ENCODE assay signal across 12 cellular contexts in the genomic region with DNA sequence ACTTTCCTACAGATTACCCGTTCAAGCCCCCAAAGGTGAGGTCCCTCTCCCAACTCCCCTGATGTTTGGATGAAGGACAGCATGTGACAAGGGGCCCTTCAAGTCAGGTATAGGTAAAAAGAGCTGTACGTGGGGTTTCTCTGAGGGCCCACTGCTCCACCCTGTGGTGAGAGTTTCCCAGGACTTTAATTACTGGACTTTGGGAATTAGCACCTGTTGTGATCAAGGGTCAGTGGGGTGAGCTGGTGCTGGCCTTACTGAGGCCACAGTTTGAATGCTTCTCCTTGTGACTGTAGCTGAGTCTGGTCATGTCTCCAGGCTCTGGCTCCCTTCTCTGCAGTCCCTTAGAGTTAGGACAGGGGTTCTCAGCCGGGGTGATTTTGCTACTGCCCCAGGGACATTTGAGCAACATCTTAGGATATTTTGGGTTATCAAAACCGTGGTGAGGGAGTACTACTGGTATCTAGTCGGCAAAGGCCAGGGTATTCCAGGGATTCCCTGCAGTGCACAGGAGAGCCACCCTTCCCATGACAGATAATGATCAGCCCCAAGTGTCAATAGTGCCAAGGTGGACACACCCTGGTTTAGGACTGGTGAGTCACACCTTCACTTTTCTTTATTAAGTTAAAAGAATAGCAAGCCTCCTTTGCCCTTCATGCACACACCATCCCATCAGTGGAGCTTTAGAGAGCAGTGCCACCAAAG. TPM values are rescaled to one million over a fixed set of nuclear protein-coding genes. Genes with fewer than 3 reads are reported as not detected.
DNase-seq lines count a peak whose midpoint lies in the region; ATAC-seq, FAIRE-seq and TF ChIP-seq lines count a peak whose summit lies in the region.
"Had no signal": no experiment of that assay in that cellular context is flagged by ENCODE, and none has a peak within 500 bp of the region (broad histone marks: within the 10 kb centered on the region; RNA-seq: fewer than 3 reads in every experiment).

No MANE protein-coding gene starts in this region.

- WGBS in SK-N-SH (ENCODE audit: low lambda C conversion rate), result 73% methylated on average over 5 of the region's 5 CpGs
- WGBS in hepatocyte (ENCODE audit: low lambda C conversion rate, missing lambda C conversion rate), result 63% methylated on average over 5 of the region's 5 CpGs
- 30 to 55% (median 36%) methylated on average over 5 of the region's 5 CpGs for WGBS in small intestine, 3 donors

- no peak for FAIRE-seq in small intestine (lab: Jason Lieb, UNC)

- POLR2A ChIA-PET in SK-N-SH (lab: Yijun Ruan, JAX) (interaction anchor here (0.6 kb wide), 1 partner anchor 14 kb away, joined by 3 read pairs; no protein-coding TSS in a partner anchor), RWPE1 (lab: Yijun Ruan, JAX; ENCODE audit: low non-redundant PET) (no interaction called here)

- CTCF ChIA-PET in SK-N-SH (lab: Yijun Ruan, JAX) (interaction anchor here (0.6 to 3.3 kb wide), 14 partner anchors 9 to 361 kb away, joined by 3 to 45 read pairs (median 5); partner anchors contain the start of genes MRPS24 and STK17A), RWPE1 (lab: Yijun Ruan, JAX) (interaction anchor here (0.6 to 1.9 kb wide), 2 partner anchors 11 to 383 kb away, joined by 5 to 6 read pairs; no protein-coding TSS in a partner anchor)

- TF ChIP-seq CTCF in SK-N-SH (IDR thresholded peaks at IDR 0.05), result peak; percentile 21; the same call in 1 of the 2 replicates
- TF ChIP-seq CTCF in RWPE1 (conservative IDR thresholded peaks at IDR 0.05; ENCODE audit: low read depth), result no peak
- peak; percentile 26 for TF ChIP-seq CTCF in hepatocyte (IDR thresholded peaks at IDR 0.05; ENCODE audit: poor library complexity)

- H3K27me3 ChIP-seq in SK-N-SH (ENCODE audit: insufficient read depth) (no peaks in the 10 kb centered on the region), hepatocyte (no peaks in the 10 kb centered on the region), small intestine (ENCODE audit: control insufficient read depth in 2 of 2, insufficient read depth in 2 of 2, low read length in 2 of 2) (no peaks in the 10 kb centered on the region)
- H3K27me3 ChIP-seq: ovary, upper lobe of right lung had no signal

- H3K79me2 ChIP-seq in SK-N-SH (ENCODE audit: insufficient read depth), result no peaks in the 10 kb centered on the region
- H3K79me2 ChIP-seq in hepatocyte, result no peaks in the 10 kb centered on the region

- ATAC-seq in SK-N-SH treated with all-trans-retinoic acid at 6 μM for 48 hours (no peak), GM18873 (IDR thresholded peaks at IDR 0.05; ENCODE audit: low FRiP score, unreplicated experiment) (no peak)
- ATAC-seq: activated CD8-positive, alpha-beta T cell treated with anti-CD3 and anti-CD28 coated beads, Interleukin-2, amount 10 ng/mL, durations not matched to agents 7 days and 5 days; upper lobe of right lung had no signal

- H3K4me1 ChIP-seq in SK-N-SH (ENCODE audit: control insufficient read depth in 1 of 2, insufficient read depth in 2 of 2, low read depth in 1 of 2, low read length in 1 of 2) (peaks cover 0 to 24% of the 10 kb centered on the region in 2 experiments; a peak in 2 of 4 replicates), hepatocyte (ENCODE audit: insufficient read depth) (peaks cover 9% of the 10 kb centered on the region), small intestine (ENCODE audit: control insufficient read depth in 2 of 2, insufficient read depth in 1 of 2, low read depth in 1 of 2, low read length in 1 of 2) (peaks cover 0 to 2% of the 10 kb centered on the region in 2 donors)
- H3K4me1 ChIP-seq: lower lobe of right lung, upper lobe of right lung had no signal

- H2AFZ ChIP-seq in SK-N-SH (ENCODE audit: low read depth) (no peak overlapping the region), hepatocyte (no peak overlapping the region)

- H3K27ac ChIP-seq in SK-N-SH (ENCODE audit: low read depth in 2 of 2, low read length in 1 of 2) (no peak overlapping the region; a peak in 1 of 4 replicates), RWPE1 (peak overlapping the region; percentile 5; the same call in 1 of the 2 replicates), hepatocyte (no peak overlapping the region), small intestine (ENCODE audit: low read depth in 1 of 2, low read length in 1 of 2) (no peak overlapping the region)
- H3K27ac ChIP-seq: lower lobe of right lung, ovary, upper lobe of right lung had no signal

- H3K9me2 ChIP-seq in SK-N-SH (no peaks in the 10 kb centered on the region), hepatocyte (replicated peaks; ENCODE audit: insufficient read depth) (no peaks in the 10 kb centered on the region)

- TF ChIP-seq RAD21 in SK-N-SH (IDR thresholded peaks at IDR 0.05; ENCODE audit: low read length), result peak; percentile 58

- no peaks in the 10 kb centered on the region for H3K9me3 ChIP-seq in SK-N-SH
- H3K9me3 ChIP-seq in hepatocyte (ENCODE audit: low read depth), result no peaks in the 10 kb centered on the region
- H3K9me3 ChIP-seq in small intestine (ENCODE audit: control insufficient read depth, low read depth), result no peaks in the 10 kb centered on the region
- H3K9me3 ChIP-seq: lower lobe of right lung, ovary, upper lobe of right lung had no signal

- no peak overlapping the region for H3K4me3 ChIP-seq in SK-N-SH (ENCODE audit: low read depth in 2 of 2, low read length in 1 of 2)
- no peak overlapping the region for H3K4me3 ChIP-seq in hepatocyte
- no peak overlapping the region for H3K4me3 ChIP-seq in small intestine (ENCODE audit: low read depth in 1 of 2, low read length in 2 of 2)
- H3K4me3 ChIP-seq: lower lobe of right lung, ovary, upper lobe of right lung had no signal

- H3K36me3 ChIP-seq in SK-N-SH (replicated peaks in 1 of 2; ENCODE audit: control insufficient read depth in 1 of 2, insufficient read depth in 2 of 2, low read length in 1 of 2), result no peaks in the 10 kb centered on the region
- no peaks in the 10 kb centered on the region for H3K36me3 ChIP-seq in hepatocyte (replicated peaks; ENCODE audit: insufficient read depth, low read depth)
- no peaks in the 10 kb centered on the region for H3K36me3 ChIP-seq in small intestine (ENCODE audit: control insufficient read depth in 2 of 2, insufficient read depth in 2 of 2, low read length in 2 of 2)
- H3K36me3 ChIP-seq: ovary had no signal

- H4K20me1 ChIP-seq in SK-N-SH (ENCODE audit: insufficient read depth), result no peaks in the 10 kb centered on the region
- no peaks in the 10 kb centered on the region for H4K20me1 ChIP-seq in hepatocyte (ENCODE audit: insufficient read depth, poor library complexity, severe bottlenecking)

- no peak overlapping the region for H3K9ac ChIP-seq in SK-N-SH

- no peak for TF ChIP-seq EP300 in SK-N-SH (IDR thresholded peaks at IDR 0.05; ENCODE audit: borderline replicate concordance in 1 of 2, low read depth in 1 of 2, low read length in 1 of 2)

- DNase-seq in SK-N-SH (no peak), RWPE1 (ENCODE audit: low spot score) (no peak), hepatocyte (ENCODE audit: low spot score) (peak; percentile 29), small intestine (peak; percentile 79), NCI-H1105 (lab: John Stamatoyannopoulos, UW) (no peak), T1000 (lab: John Stamatoyannopoulos, UW) (no peak)
- DNase-seq: activated CD8-positive, alpha-beta T cell treated with anti-CD3 and anti-CD28 coated beads, Interleukin-2, amount 10 ng/mL, durations not matched to agents 7 days and 5 days; lower lobe of right lung; ovary; upper lobe of right lung had no signal

- no peaks in the 10 kb centered on the region for H3F3A ChIP-seq in SK-N-SH (replicated peaks; ENCODE audit: insufficient read depth)

- H3K4me2 ChIP-seq in SK-N-SH, result no peak overlapping the region
- no peak overlapping the region for H3K4me2 ChIP-seq in hepatocyte

TF ChIP-seq in SK-N-SH, 30 proteins besides CTCF, POLR2A, EP300 and RAD21:
- no peak for TF ChIP-seq YY1 (IDR thresholded peaks at IDR 0.05; ENCODE audit: low read depth)
- TF ChIP-seq SMC3 (IDR thresholded peaks at IDR 0.05; ENCODE audit: low read depth, low read length), result peak; percentile 21; the same call in 1 of the 2 replicates
- TF ChIP-seq NFIC (IDR thresholded peaks at IDR 0.05; ENCODE audit: borderline replicate concordance), result no peak

TF ChIP-seq in SK-N-SH treated with all-trans-retinoic acid at 6 μM for 48 hours, 23 proteins besides CTCF, POLR2A, EP300 and RAD21 (continues in another document):
- TF ChIP-seq CREB5 (CRISPR knock-in tag; IDR thresholded peaks at IDR 0.05; ENCODE audit: low read depth), result no peak
- no peak for TF ChIP-seq OSR1 (CRISPR knock-in tag; IDR thresholded peaks at IDR 0.05)

RNA-seq across cellular contexts. Expression of gene UBE2D4, which starts 16.9 kb away (rescaled TPM):
- polyA plus RNA-seq in SK-N-SH (2012; rRNA removed), result 22.8 and 26.8 TPM in 2 replicates
- polyA plus RNA-seq in SK-N-SH (2012; cell fraction: cytosol; rRNA removed), result 18.7 and 27.0 TPM in 2 replicates
- polyA plus RNA-seq in SK-N-SH (2012; cell fraction: nucleus; rRNA removed), result 11.1 and 13.7 TPM in 2 replicates
- 12.0 and 16.7 TPM in 2 replicates for total RNA-seq in hepatocyte
- 11.7 and 22.7 TPM in 2 replicates for polyA plus RNA-seq in hepatocyte
- polyA plus RNA-seq in small intestine, result 10 to 100 TPM; 10.2 to 13.6 (median 10.3) TPM

RNA-seq across cellular contexts. Expression of gene URGCP, which starts 36.8 kb away (rescaled TPM):
- polyA plus RNA-seq in SK-N-SH (2012; rRNA removed) (22.9 and 23.1 TPM in 2 replicates), hepatocyte (21.7 and 31.9 TPM in 2 replicates), small intestine (10 to 100 TPM; 22.5 to 56.4 (median 47.3) TPM)
- polyA plus RNA-seq in SK-N-SH (2012; cell fraction: cytosol; rRNA removed), result 13.5 and 19.2 TPM in 2 replicates
- 41.3 and 43.6 TPM in 2 replicates for polyA plus RNA-seq in SK-N-SH (2012; cell fraction: nucleus; rRNA removed)
- 24.9 and 28.7 TPM in 2 replicates for total RNA-seq in hepatocyte

RNA-seq across cellular contexts. Expression of gene SPDYE1, which starts 54.5 kb away (rescaled TPM):
- polyA plus RNA-seq in SK-N-SH (2012; rRNA removed) (not detected in 2 replicates), hepatocyte (0.51 and 0.99 TPM in 2 replicates), small intestine (not detected)
- polyA plus RNA-seq in SK-N-SH (2012; cell fraction: cytosol; rRNA removed), result not detected in 2 replicates
- polyA plus RNA-seq in SK-N-SH (2012; cell fraction: nucleus; rRNA removed), result 0.01 TPM in 1 of 2 replicates, not detected in the other
- total RNA-seq in hepatocyte, result not detected in 2 replicates
- total RNA-seq: activated CD8-positive, alpha-beta T cell treated with anti-CD3 and anti-CD28 coated beads, Interleukin-2, amount 10 ng/mL, durations not matched to agents 7 days and 5 days; lower lobe of right lung; upper lobe of right lung had no signal

Comparison
In these comparisons a context has a peak if more than half of its experiments do, and no peak if none do; other contexts are left out.
1. DNase-seq: peak in hepatocyte (single experiment) and small intestine (single experiment); none in SK-N-SH (single experiment), RWPE1 (single experiment), NCI-H1105 (single experiment) and T1000 (single experiment).